In the genomic region with DNA sequence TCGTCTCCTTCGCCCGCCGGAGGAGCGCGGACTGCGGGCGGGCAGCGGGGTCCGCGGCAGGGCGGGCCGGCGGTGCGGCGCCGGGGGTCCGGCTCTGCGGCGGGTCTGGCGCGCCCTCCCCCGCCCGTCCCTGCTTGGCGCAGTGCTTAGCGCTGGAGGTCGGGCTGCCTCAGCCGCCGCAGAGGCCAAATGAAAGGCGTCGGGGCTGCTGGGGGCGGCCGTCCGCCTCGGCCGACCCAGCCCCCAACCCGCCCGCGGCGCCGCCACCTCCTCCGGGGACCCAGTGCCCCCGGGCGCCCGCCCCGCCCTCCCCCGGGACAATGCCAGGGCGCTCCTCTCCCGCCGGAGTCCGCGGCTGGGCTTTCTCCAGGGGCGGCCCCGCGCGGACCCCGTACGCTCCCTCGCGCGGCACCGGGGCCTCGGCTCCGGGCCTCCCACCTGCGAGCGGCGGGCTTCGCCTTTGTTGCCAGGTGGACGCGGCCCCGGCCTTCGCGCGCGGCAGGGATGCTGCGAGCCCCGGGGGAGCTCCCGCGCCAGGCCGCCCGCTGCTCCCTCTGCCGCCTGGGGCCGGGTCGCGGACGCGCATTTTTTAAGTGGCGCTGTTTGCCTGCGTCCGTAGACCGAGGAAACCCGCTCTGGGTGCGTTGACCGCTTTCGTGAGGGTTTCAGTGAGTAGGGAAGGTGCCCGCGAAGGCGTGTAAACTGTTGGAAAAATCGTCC, we compare ENCODE assay signal across 1 cellular context.
TF ChIP-seq lines count a peak whose summit lies in the region.

No MANE protein-coding gene starts in this region.

TF ChIP-seq in HepG2, 621 proteins besides CTCF, POLR2A, EP300 and RAD21 (continued from another document):
- TF ChIP-seq DR1 (CRISPR knock-in tag; IDR thresholded peaks at IDR 0.05), result no peak
- 0 out of 2 replicates have a peak, but pooled peaks have one; percentile 29 for TF ChIP-seq SALL1 (CRISPR knock-in tag; IDR thresholded peaks at IDR 0.05)
- TF ChIP-seq, protein P1, sequence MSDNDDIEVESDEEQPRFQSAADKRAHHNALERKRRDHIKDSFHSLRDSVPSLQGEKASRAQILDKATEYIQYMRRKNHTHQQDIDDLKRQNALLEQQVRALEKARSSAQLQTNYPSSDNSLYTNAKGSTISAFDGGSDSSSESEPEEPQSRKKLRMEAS (IDR thresholded peaks at IDR 0.05), result peak; percentile 38; the same call in 1 of the 2 replicates
- no peak for TF ChIP-seq ZNF333 (CRISPR knock-in tag; IDR thresholded peaks at IDR 0.05; ENCODE audit: borderline replicate concordance)
- TF ChIP-seq ARNT2 (CRISPR knock-in tag; IDR thresholded peaks at IDR 0.05; ENCODE audit: low read depth), result 0 out of 2 replicates have a peak, but pooled peaks have one; percentile 43
- TF ChIP-seq SMARCC2 (IDR thresholded peaks at IDR 0.05), result no peak
- no peak for TF ChIP-seq MAFF (IDR thresholded peaks at IDR 0.05; ENCODE audit: low read depth, low read length)
- no peak for TF ChIP-seq ZNF530 (CRISPR knock-in tag; IDR thresholded peaks at IDR 0.05; ENCODE audit: low read depth)
- TF ChIP-seq CBFB (CRISPR knock-in tag; IDR thresholded peaks at IDR 0.05), result no peak
- 0 out of 2 replicates have a peak, but pooled peaks have one; percentile 11 for TF ChIP-seq ZNF564 (CRISPR knock-in tag; IDR thresholded peaks at IDR 0.05)
- no peak for TF ChIP-seq ISL2 (CRISPR knock-in tag; IDR thresholded peaks at IDR 0.05)
- TF ChIP-seq MTA1 (CRISPR knock-in tag; IDR thresholded peaks at IDR 0.05; ENCODE audit: borderline replicate concordance), result no peak
- TF ChIP-seq TRIM24 (CRISPR knock-in tag; IDR thresholded peaks at IDR 0.05), result no peak
- TF ChIP-seq ATM (IDR thresholded peaks at IDR 0.05; ENCODE audit: borderline replicate concordance), result no peak
- TF ChIP-seq, protein P2, sequence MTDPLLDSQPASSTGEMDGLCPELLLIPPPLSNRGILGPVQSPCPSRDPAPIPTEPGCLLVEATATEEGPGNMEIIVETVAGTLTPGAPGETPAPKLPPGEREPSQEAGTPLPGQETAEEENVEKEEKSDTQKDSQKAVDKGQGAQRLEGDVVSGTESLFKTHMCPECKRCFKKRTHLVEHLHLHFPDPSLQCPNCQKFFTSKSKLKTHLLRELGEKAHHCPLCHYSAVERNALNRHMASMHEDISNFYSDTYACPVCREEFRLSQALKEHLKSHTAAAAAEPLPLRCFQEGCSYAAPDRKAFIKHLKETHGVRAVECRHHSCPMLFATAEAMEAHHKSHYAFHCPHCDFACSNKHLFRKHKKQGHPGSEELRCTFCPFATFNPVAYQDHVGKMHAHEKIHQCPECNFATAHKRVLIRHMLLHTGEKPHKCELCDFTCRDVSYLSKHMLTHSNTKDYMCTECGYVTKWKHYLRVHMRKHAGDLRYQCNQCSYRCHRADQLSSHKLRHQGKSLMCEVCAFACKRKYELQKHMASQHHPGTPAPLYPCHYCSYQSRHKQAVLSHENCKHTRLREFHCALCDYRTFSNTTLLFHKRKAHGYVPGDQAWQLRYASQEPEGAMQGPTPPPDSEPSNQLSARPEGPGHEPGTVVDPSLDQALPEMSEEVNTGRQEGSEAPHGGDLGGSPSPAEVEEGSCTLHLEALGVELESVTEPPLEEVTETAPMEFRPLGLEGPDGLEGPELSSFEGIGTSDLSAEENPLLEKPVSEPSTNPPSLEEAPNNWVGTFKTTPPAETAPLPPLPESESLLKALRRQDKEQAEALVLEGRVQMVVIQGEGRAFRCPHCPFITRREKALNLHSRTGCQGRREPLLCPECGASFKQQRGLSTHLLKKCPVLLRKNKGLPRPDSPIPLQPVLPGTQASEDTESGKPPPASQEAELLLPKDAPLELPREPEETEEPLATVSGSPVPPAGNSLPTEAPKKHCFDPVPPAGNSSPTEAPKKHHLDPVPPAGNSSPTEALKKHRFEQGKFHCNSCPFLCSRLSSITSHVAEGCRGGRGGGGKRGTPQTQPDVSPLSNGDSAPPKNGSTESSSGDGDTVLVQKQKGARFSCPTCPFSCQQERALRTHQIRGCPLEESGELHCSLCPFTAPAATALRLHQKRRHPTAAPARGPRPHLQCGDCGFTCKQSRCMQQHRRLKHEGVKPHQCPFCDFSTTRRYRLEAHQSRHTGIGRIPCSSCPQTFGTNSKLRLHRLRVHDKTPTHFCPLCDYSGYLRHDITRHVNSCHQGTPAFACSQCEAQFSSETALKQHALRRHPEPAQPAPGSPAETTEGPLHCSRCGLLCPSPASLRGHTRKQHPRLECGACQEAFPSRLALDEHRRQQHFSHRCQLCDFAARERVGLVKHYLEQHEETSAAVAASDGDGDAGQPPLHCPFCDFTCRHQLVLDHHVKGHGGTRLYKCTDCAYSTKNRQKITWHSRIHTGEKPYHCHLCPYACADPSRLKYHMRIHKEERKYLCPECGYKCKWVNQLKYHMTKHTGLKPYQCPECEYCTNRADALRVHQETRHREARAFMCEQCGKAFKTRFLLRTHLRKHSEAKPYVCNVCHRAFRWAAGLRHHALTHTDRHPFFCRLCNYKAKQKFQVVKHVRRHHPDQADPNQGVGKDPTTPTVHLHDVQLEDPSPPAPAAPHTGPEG (CRISPR knock-in tag; IDR thresholded peaks at IDR 0.05), result no peak; the same call in 1 of the 2 replicates
- no peak for TF ChIP-seq CC2D1A (CRISPR knock-in tag; IDR thresholded peaks at IDR 0.05)
- TF ChIP-seq SAP130 (CRISPR knock-in tag; IDR thresholded peaks at IDR 0.05; ENCODE audit: low read depth), result peak; percentile 30; the same call in 1 of the 2 replicates
- TF ChIP-seq FOXO1 (CRISPR knock-in tag; IDR thresholded peaks at IDR 0.05), result no peak
- no peak for TF ChIP-seq ZNF556 (CRISPR knock-in tag; IDR thresholded peaks at IDR 0.05; ENCODE audit: borderline replicate concordance)
- TF ChIP-seq ARNTL (CRISPR knock-in tag; IDR thresholded peaks at IDR 0.05), result peak; percentile 28; the same call in 1 of the 2 replicates
- TF ChIP-seq ADNP (CRISPR knock-in tag; IDR thresholded peaks at IDR 0.05), result no peak
- TF ChIP-seq, protein P3, sequence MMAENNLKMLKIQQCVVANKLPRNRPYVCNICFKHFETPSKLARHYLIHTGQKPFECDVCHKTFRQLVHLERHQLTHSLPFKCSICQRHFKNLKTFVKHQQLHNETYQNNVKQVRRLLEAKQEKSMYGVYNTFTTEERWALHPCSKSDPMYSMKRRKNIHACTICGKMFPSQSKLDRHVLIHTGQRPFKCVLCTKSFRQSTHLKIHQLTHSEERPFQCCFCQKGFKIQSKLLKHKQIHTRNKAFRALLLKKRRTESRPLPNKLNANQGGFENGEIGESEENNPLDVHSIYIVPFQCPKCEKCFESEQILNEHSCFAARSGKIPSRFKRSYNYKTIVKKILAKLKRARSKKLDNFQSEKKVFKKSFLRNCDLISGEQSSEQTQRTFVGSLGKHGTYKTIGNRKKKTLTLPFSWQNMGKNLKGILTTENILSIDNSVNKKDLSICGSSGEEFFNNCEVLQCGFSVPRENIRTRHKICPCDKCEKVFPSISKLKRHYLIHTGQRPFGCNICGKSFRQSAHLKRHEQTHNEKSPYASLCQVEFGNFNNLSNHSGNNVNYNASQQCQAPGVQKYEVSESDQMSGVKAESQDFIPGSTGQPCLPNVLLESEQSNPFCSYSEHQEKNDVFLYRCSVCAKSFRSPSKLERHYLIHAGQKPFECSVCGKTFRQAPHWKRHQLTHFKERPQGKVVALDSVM (CRISPR knock-in tag; IDR thresholded peaks at IDR 0.05), result 0 out of 2 replicates have a peak, but pooled peaks have one; percentile 11
- no peak for TF ChIP-seq POLR2G (IDR thresholded peaks at IDR 0.05; ENCODE audit: low read depth, low read length)
- TF ChIP-seq, protein P4, sequence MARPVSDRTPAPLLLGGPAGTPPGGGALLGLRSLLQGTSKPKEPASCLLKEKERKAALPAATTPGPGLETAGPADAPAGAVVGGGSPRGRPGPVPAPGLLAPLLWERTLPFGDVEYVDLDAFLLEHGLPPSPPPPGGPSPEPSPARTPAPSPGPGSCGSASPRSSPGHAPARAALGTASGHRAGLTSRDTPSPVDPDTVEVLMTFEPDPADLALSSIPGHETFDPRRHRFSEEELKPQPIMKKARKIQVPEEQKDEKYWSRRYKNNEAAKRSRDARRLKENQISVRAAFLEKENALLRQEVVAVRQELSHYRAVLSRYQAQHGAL (CRISPR knock-in tag; IDR thresholded peaks at IDR 0.05; ENCODE audit: not compliant biosample characterization), result no peak
- TF ChIP-seq ZFP41 (CRISPR knock-in tag; IDR thresholded peaks at IDR 0.05; ENCODE audit: borderline replicate concordance), result no peak
- no peak for TF ChIP-seq ZKSCAN8 (CRISPR knock-in tag; IDR thresholded peaks at IDR 0.05; ENCODE audit: borderline replicate concordance)
- no peak for TF ChIP-seq YEATS4 (CRISPR knock-in tag; IDR thresholded peaks at IDR 0.05; ENCODE audit: borderline replicate concordance)
- 0 out of 2 replicates have a peak, but pooled peaks have one; percentile 26 for TF ChIP-seq KMT2A (CRISPR knock-in tag; IDR thresholded peaks at IDR 0.05)
- TF ChIP-seq HOXA5 (CRISPR knock-in tag; IDR thresholded peaks at IDR 0.05), result no peak
- TF ChIP-seq, protein P5, sequence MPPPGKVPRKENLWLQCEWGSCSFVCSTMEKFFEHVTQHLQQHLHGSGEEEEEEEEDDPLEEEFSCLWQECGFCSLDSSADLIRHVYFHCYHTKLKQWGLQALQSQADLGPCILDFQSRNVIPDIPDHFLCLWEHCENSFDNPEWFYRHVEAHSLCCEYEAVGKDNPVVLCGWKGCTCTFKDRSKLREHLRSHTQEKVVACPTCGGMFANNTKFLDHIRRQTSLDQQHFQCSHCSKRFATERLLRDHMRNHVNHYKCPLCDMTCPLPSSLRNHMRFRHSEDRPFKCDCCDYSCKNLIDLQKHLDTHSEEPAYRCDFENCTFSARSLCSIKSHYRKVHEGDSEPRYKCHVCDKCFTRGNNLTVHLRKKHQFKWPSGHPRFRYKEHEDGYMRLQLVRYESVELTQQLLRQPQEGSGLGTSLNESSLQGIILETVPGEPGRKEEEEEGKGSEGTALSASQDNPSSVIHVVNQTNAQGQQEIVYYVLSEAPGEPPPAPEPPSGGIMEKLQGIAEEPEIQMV (CRISPR knock-in tag; IDR thresholded peaks at IDR 0.05; ENCODE audit: low read depth), result peak; percentile 76; the same call in 1 of the 2 replicates
- TF ChIP-seq, protein P6, sequence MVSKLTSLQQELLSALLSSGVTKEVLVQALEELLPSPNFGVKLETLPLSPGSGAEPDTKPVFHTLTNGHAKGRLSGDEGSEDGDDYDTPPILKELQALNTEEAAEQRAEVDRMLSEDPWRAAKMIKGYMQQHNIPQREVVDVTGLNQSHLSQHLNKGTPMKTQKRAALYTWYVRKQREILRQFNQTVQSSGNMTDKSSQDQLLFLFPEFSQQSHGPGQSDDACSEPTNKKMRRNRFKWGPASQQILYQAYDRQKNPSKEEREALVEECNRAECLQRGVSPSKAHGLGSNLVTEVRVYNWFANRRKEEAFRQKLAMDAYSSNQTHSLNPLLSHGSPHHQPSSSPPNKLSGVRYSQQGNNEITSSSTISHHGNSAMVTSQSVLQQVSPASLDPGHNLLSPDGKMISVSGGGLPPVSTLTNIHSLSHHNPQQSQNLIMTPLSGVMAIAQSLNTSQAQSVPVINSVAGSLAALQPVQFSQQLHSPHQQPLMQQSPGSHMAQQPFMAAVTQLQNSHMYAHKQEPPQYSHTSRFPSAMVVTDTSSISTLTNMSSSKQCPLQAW (CRISPR knock-in tag; IDR thresholded peaks at IDR 0.05), result no peak
- TF ChIP-seq RXRB (CRISPR knock-in tag; IDR thresholded peaks at IDR 0.05; ENCODE audit: borderline replicate concordance), result no peak
- peak; percentile 50 for TF ChIP-seq ASH2L (IDR thresholded peaks at IDR 0.05; ENCODE audit: insufficient read length, low read depth, low read length)
- no peak for TF ChIP-seq ZNF431 (CRISPR knock-in tag; IDR thresholded peaks at IDR 0.05; ENCODE audit: borderline replicate concordance, low read depth)
- TF ChIP-seq FIP1L1 (IDR thresholded peaks at IDR 0.05; ENCODE audit: borderline replicate concordance, insufficient read depth, low read depth, low read length), result no peak
- TF ChIP-seq ZFX (CRISPR knock-in tag; IDR thresholded peaks at IDR 0.05; ENCODE audit: low read depth), result peak; percentile 40
- TF ChIP-seq ZNF747 (CRISPR knock-in tag; IDR thresholded peaks at IDR 0.05; ENCODE audit: borderline replicate concordance), result 0 out of 2 replicates have a peak, but pooled peaks have one; percentile 0
TF ChIP-seq in HepG2: peak in this region for 17.
